14 cellular contexts compared by ENCODE assay signal in genomic region chr9:88344013-88344412, GRCh38. TPM values are rescaled to one million over a fixed set of nuclear protein-coding genes. Genes with fewer than 3 reads are reported as not detected.
A peak's percentile ranks its signal among the peaks of the same experiment; 100 is the strongest.
DNase-seq lines count a peak whose midpoint lies in the region; ATAC-seq and TF ChIP-seq lines count a peak whose summit lies in the region.
"Had no signal": no experiment of that assay in that cellular context is flagged by ENCODE, and none has a peak within 500 bp of the region (broad histone marks: within the 10 kb centered on the region; RNA-seq: fewer than 3 reads in every experiment).

No MANE protein-coding gene starts in this region.

- H2AFZ ChIP-seq in neuronal stem cell (ENCODE audit: low read length), result no peak overlapping the region
- H2AFZ ChIP-seq: GM23248 had no signal

- peak overlapping the region; percentile 36 for H3K18ac ChIP-seq in neuronal stem cell (ENCODE audit: low read length)

- H2BK12ac ChIP-seq in neuronal stem cell (ENCODE audit: low read length), result no peak overlapping the region

- H3K4me1 ChIP-seq in neuronal stem cell (ENCODE audit: control insufficient read depth in 2 of 2, insufficient read depth in 1 of 2, low read depth in 1 of 2, low read length in 2 of 2), result peaks cover 0 to 2% of the 10 kb centered on the region in 2 donors
- H3K4me1 ChIP-seq: BE2C had no signal

- H3K4me2 ChIP-seq in neuronal stem cell (ENCODE audit: insufficient read depth, low read length, poor library complexity, severe bottlenecking), result no peak overlapping the region
- H3K4me2 ChIP-seq: KMS-11 had no signal

- peaks cover 24% of the 10 kb centered on the region for H3K4me1 Mint-ChIP-seq in CD14-positive monocyte

- no peak overlapping the region for H3K9ac ChIP-seq in neuronal stem cell (ENCODE audit: low read depth, low read length, poor library complexity)
- H3K9ac ChIP-seq: GM23248, KMS-11 had no signal

- no peak for ATAC-seq in HG03571 (IDR thresholded peaks at IDR 0.05; ENCODE audit: unreplicated experiment)

- no peak overlapping the region for H2BK120ac ChIP-seq in neuronal stem cell (ENCODE audit: low read depth, low read length)

- peak overlapping the region; percentile 39 for H3K23ac ChIP-seq in neuronal stem cell (ENCODE audit: low read depth, low read length, poor library complexity)

- no peak overlapping the region for H3K27ac Mint-ChIP-seq in CD14-positive monocyte

- peaks cover 0 to 6% (median 2%) of the 10 kb centered on the region in 7 donors for H3K9me3 Mint-ChIP-seq in CD14-positive monocyte

- H2AK5ac ChIP-seq in neuronal stem cell (ENCODE audit: low read depth, low read length), result no peak overlapping the region

- peaks cover 0 to 2% (median 1%) of the 10 kb centered on the region in 3 donors for H3K27me3 Mint-ChIP-seq in CD14-positive monocyte (ENCODE audit: low read depth in 3 of 3)

- TF ChIP-seq CTCF in CD14-positive monocyte (IDR thresholded peaks at IDR 0.05), result peak; percentile 9

- H3K9me3 ChIP-seq in neuronal stem cell (replicated peaks in 1 of 2; ENCODE audit: control insufficient read depth in 2 of 2, insufficient read depth in 1 of 2, low read depth in 1 of 2, low read length in 2 of 2), result peaks cover 0 to 3% of the 10 kb centered on the region in 2 donors
- H3K9me3 ChIP-seq: BE2C had no signal

- no peaks in the 10 kb centered on the region for H3K36me3 ChIP-seq in neuronal stem cell (replicated peaks in 1 of 2; ENCODE audit: control insufficient read depth in 2 of 2, insufficient read depth in 2 of 2, low read length in 2 of 2)
- H3K36me3 ChIP-seq: BE2C had no signal

- H2BK5ac ChIP-seq in neuronal stem cell (ENCODE audit: low read length), result no peak overlapping the region

- no peak overlapping the region for H3K4me3 ChIP-seq in neuronal stem cell (ENCODE audit: low read length in 2 of 2)
- H3K4me3 ChIP-seq: GM23248 had no signal

- no peaks in the 10 kb centered on the region for H3K36me3 Mint-ChIP-seq in CD14-positive monocyte

- H3K27ac ChIP-seq in neuronal stem cell (replicated peaks; ENCODE audit: low read length), result no peak overlapping the region
- H3K27ac ChIP-seq: GM23248, HL-60, KMS-11 had no signal

- no peak overlapping the region for H2BK15ac ChIP-seq in neuronal stem cell (ENCODE audit: low read length)

- H3K27me3 ChIP-seq in neuronal stem cell (ENCODE audit: control insufficient read depth in 3 of 3, insufficient read depth in 3 of 3, low read depth in 1 of 3, low read length in 3 of 3), result no peaks in the 10 kb centered on the region
- H3K27me3 ChIP-seq: BE2C had no signal

- no CpG with 5 or more reads among the region's 7 CpGs for WGBS in neuronal stem cell (ENCODE audit: extremely low coverage in 2 of 2, insufficient read length in 2 of 2, insufficient replicate concordance in 1 of 2), 2 donors

- intact Hi-C loops in CD14-positive monocyte (cut with micrococcal nuclease), result no loop called here

- no peak overlapping the region for H3K4me3 Mint-ChIP-seq in CD14-positive monocyte

- H3K4ac ChIP-seq in neuronal stem cell (ENCODE audit: low read length), result no peak overlapping the region

- H3K79me1 ChIP-seq in neuronal stem cell (ENCODE audit: low read depth, low read length), result no peaks in the 10 kb centered on the region

- DNase-seq in CD14-positive monocyte (ENCODE audit: low spot score) (no peak), ELF-1 (ENCODE audit: low read depth, low spot score) (peak; percentile 47), SK-N-DZ (ENCODE audit: low spot score) (peak; percentile 6), neuronal stem cell (ENCODE audit: low spot score) (no peak), NCI-H1930 (lab: John Stamatoyannopoulos, UW) (no peak), T-helper 1 cell (no peak)
- DNase-seq: BE2C, GM23248, NCI-H1105 treated with DMSO at 0.1 percent for 48 hours, NCI-H187 treated with DMSO at 0.1 percent for 48 hours, NCI-H510A treated with DMSO at 0.1 percent for 48 hours had no signal

- H4K8ac ChIP-seq in neuronal stem cell (ENCODE audit: low read depth, low read length), result no peak overlapping the region

- no peak overlapping the region for H4K91ac ChIP-seq in neuronal stem cell (ENCODE audit: low read depth, low read length, poor library complexity)

- H3K14ac ChIP-seq in neuronal stem cell (ENCODE audit: low read length), result no peak overlapping the region

RNA-seq across cellular contexts. Expression of gene SPIN1, which starts 44.2 kb away (rescaled TPM):
- polyA plus RNA-seq in CD14-positive monocyte, result 10 to 100 TPM; 11.3 to 14.0 TPM
- 64.8 and 65.7 TPM in 2 replicates for polyA plus RNA-seq in SK-N-DZ (2014; cell fraction: cytosol; rRNA removed)
- 40.7 and 61.2 TPM in 2 replicates for polyA plus RNA-seq in SK-N-DZ (2014; cell fraction: nucleus; rRNA removed)
- polyA plus RNA-seq in neuronal stem cell (2013, experiment 1 of 2), result 40.6 TPM
- 41.4 TPM for polyA plus RNA-seq in neuronal stem cell (2013, experiment 2 of 2)

Comparison
In these comparisons a context has a peak if more than half of its experiments do, and no peak if none do; other contexts are left out.
1. DNase-seq: peak in ELF-1 (single experiment) and SK-N-DZ (single experiment); none in CD14-positive monocyte (single experiment), neuronal stem cell (single experiment), NCI-H1930 (0 of 2) and T-helper 1 cell (0 of 5).